ENCODE assay signal across 9 cellular contexts in genomic region chr2:155223781-155224406, GRCh38.
DNase-seq lines count a peak whose midpoint lies in the region; ATAC-seq and TF ChIP-seq lines count a peak whose summit lies in the region.
"Had no signal": no experiment of that assay in that cellular context is flagged by ENCODE, and none has a peak within 500 bp of the region (broad histone marks: within the 10 kb centered on the region; RNA-seq: fewer than 3 reads in every experiment).

No MANE protein-coding gene starts in this region.

- CTCF ChIA-PET in RWPE1 (lab: Yijun Ruan, JAX) = interaction anchor here (1.3 kb wide), 1 partner anchor 600 kb away, joined by 3 read pairs; no protein-coding TSS in a partner anchor

- POLR2A ChIA-PET in RWPE1 (lab: Yijun Ruan, JAX; ENCODE audit: low non-redundant PET) = no interaction called here

- TF ChIP-seq CTCF in RWPE1 (conservative IDR thresholded peaks at IDR 0.05; ENCODE audit: low read depth) (peak; percentile 29), kidney epithelial cell (IDR thresholded peaks at IDR 0.05; ENCODE audit: insufficient read depth, low read length, poor library complexity, severe bottlenecking) (peak; percentile 45)

- H3K27ac ChIP-seq in RWPE1 = no peak overlapping the region
- H3K27ac ChIP-seq: BLaER1 treated with 17β-estradiol and CSF1 and Interleukin-3, amounts not matched to agents 10 nM and 100 nM had no signal

- no peak overlapping the region for H3K4me3 Mint-ChIP-seq in activated CD4-positive, alpha-beta T cell treated with anti-CD3 and anti-CD28 coated beads, Interleukin-2, amount 10 ng/mL, durations not matched to agents 24 days and 14 days

- H3K27me3 ChIP-seq in kidney epithelial cell (ENCODE audit: control insufficient read depth, insufficient read depth, low read length) = no peaks in the 10 kb centered on the region
- H3K27me3 ChIP-seq: BLaER1 treated with 17β-estradiol and CSF1 and Interleukin-3, amounts not matched to agents 10 nM and 100 nM had no signal

- ATAC-seq in HG03457 (IDR thresholded peaks at IDR 0.05; ENCODE audit: unreplicated experiment) = peak; percentile 53

- peak; percentile 12 for DNase-seq in SIG-M5 treated with dmso at 0.1 percent for 504 hours (lab: John Stamatoyannopoulos, UW; ENCODE audit: unreplicated experiment)
- no peak for DNase-seq in SIG-M5 (lab: John Stamatoyannopoulos, UW)
- no peak for DNase-seq in RWPE1 (ENCODE audit: low spot score)
- DNase-seq in kidney epithelial cell (ENCODE audit: low read depth) = no peak
- no peak for DNase-seq in GF-D8 (lab: John Stamatoyannopoulos, UW)
- DNase-seq in activated CD4-positive, alpha-beta T cell treated with anti-CD3 and anti-CD28 coated beads, Interleukin-2, amount 10 ng/mL, durations not matched to agents 24 days and 14 days = no peak
- no peak for DNase-seq in SHP77 (lab: John Stamatoyannopoulos, UW)

- no peaks in the 10 kb centered on the region for H3K36me3 ChIP-seq in kidney epithelial cell (ENCODE audit: control insufficient read depth, insufficient read depth, low read length)
- H3K36me3 ChIP-seq: BLaER1 treated with 17β-estradiol and CSF1 and Interleukin-3, amounts not matched to agents 10 nM and 100 nM had no signal

- no peak overlapping the region for H3K4me3 ChIP-seq in kidney epithelial cell (ENCODE audit: low read depth, low read length)
- H3K4me3 ChIP-seq: BLaER1 treated with 17β-estradiol and CSF1 and Interleukin-3, amounts not matched to agents 10 nM and 100 nM had no signal

- H3K27me3 Mint-ChIP-seq in activated CD4-positive, alpha-beta T cell treated with anti-CD3 and anti-CD28 coated beads, Interleukin-2, amount 10 ng/mL, durations not matched to agents 24 days and 14 days = no peaks in the 10 kb centered on the region

- intact Hi-C loops in activated CD4-positive, alpha-beta T cell treated with anti-CD3 and anti-CD28 coated beads, Interleukin-2, amount 10 ng/mL, durations not matched to agents 24 days and 14 days (cut with micrococcal nuclease) = no loop called here

- no peaks in the 10 kb centered on the region for H3K4me1 Mint-ChIP-seq in activated CD4-positive, alpha-beta T cell treated with anti-CD3 and anti-CD28 coated beads, Interleukin-2, amount 10 ng/mL, durations not matched to agents 24 days and 14 days

- H3K9me3 Mint-ChIP-seq in activated CD4-positive, alpha-beta T cell treated with anti-CD3 and anti-CD28 coated beads, Interleukin-2, amount 10 ng/mL, durations not matched to agents 24 days and 14 days = no peaks in the 10 kb centered on the region

- no peak overlapping the region for H3K27ac Mint-ChIP-seq in activated CD4-positive, alpha-beta T cell treated with anti-CD3 and anti-CD28 coated beads, Interleukin-2, amount 10 ng/mL, durations not matched to agents 24 days and 14 days

- H3K36me3 Mint-ChIP-seq in activated CD4-positive, alpha-beta T cell treated with anti-CD3 and anti-CD28 coated beads, Interleukin-2, amount 10 ng/mL, durations not matched to agents 24 days and 14 days (ENCODE audit: low read depth) = no peaks in the 10 kb centered on the region
